In genomic region chr16:71287903-71288302, GRCh38 we compare ENCODE assay signal across 8 cellular contexts. TPM values are rescaled to one million over a fixed set of nuclear protein-coding genes. Genes with fewer than 3 reads are reported as not detected.
DNase-seq lines count a peak whose midpoint lies in the region; ATAC-seq and TF ChIP-seq lines count a peak whose summit lies in the region.

No MANE protein-coding gene starts in this region.

- peaks cover 12% of the 10 kb centered on the region for H3K27me3 Mint-ChIP-seq in activated T-cell treated with anti-CD3 and anti-CD28 coated beads, Interleukin-2, amount 50 U/mL, for 72 hours (ENCODE audit: low read depth)
- peaks cover 14% of the 10 kb centered on the region for H3K27me3 Mint-ChIP-seq in activated naive CD8-positive, alpha-beta T cell treated with anti-CD3 and anti-CD28 coated beads, Interleukin-2, amount 50 U/mL, for 24 hours

- H3K4me1 ChIP-seq in thoracic aorta (ENCODE audit: control insufficient read depth in 1 of 2, low read depth in 2 of 2) = peaks cover 7 to 9% of the 10 kb centered on the region in 2 donors
- H3K4me1 ChIP-seq in ascending aorta = no peaks in the 10 kb centered on the region

- intact Hi-C loops in ascending aorta (cut with DNase I) = loop anchor here (5.0 kb wide), 1 partner anchor 529 kb away; no protein-coding TSS in a partner anchor

- peaks cover 3 to 4% of the 10 kb centered on the region in 2 donors for H3K9me3 Mint-ChIP-seq in activated T-cell treated with anti-CD3 and anti-CD28 coated beads, Interleukin-2, amount 50 U/mL, for 72 hours
- H3K9me3 Mint-ChIP-seq in activated naive CD8-positive, alpha-beta T cell treated with anti-CD3 and anti-CD28 coated beads, Interleukin-2, amount 50 U/mL, for 24 hours = peaks cover 25% of the 10 kb centered on the region

- H3K4me3 ChIP-seq in kidney epithelial cell (ENCODE audit: low read depth, low read length) (peak overlapping the region; percentile 71), thoracic aorta (peak overlapping the region; percentile 95), ascending aorta (peak overlapping the region in 1 of 2 donors; percentile 76)

- no peaks in the 10 kb centered on the region for H3K27me3 ChIP-seq in kidney epithelial cell (ENCODE audit: control insufficient read depth, insufficient read depth, low read length)
- H3K27me3 ChIP-seq in thoracic aorta (replicated peaks; ENCODE audit: insufficient read depth) = no peaks in the 10 kb centered on the region
- H3K27me3 ChIP-seq in ascending aorta = no peaks in the 10 kb centered on the region

- H3K27ac ChIP-seq in thoracic aorta = no peak overlapping the region
- H3K27ac ChIP-seq in ascending aorta = no peak overlapping the region

- H3K27ac Mint-ChIP-seq in activated T-cell treated with anti-CD3 and anti-CD28 coated beads, Interleukin-2, amount 50 U/mL, for 72 hours = peak overlapping the region; percentile 85
- peak overlapping the region; percentile 73 for H3K27ac Mint-ChIP-seq in activated naive CD8-positive, alpha-beta T cell treated with anti-CD3 and anti-CD28 coated beads, Interleukin-2, amount 50 U/mL, for 24 hours

- H3K9me3 ChIP-seq in thoracic aorta (no peaks in the 10 kb centered on the region), ascending aorta (peaks cover 0 to 7% of the 10 kb centered on the region in 2 donors)

- H3K4me3 Mint-ChIP-seq in activated T-cell treated with anti-CD3 and anti-CD28 coated beads, Interleukin-2, amount 50 U/mL, for 72 hours = peak overlapping the region; percentile 89 to 90
- H3K4me3 Mint-ChIP-seq in activated naive CD8-positive, alpha-beta T cell treated with anti-CD3 and anti-CD28 coated beads, Interleukin-2, amount 50 U/mL, for 24 hours = peak overlapping the region; percentile 85

- peaks cover 15% of the 10 kb centered on the region for H3K4me1 Mint-ChIP-seq in activated T-cell treated with anti-CD3 and anti-CD28 coated beads, Interleukin-2, amount 50 U/mL, for 72 hours (ENCODE audit: low read depth)
- H3K4me1 Mint-ChIP-seq in activated naive CD8-positive, alpha-beta T cell treated with anti-CD3 and anti-CD28 coated beads, Interleukin-2, amount 50 U/mL, for 24 hours = peaks cover 17% of the 10 kb centered on the region

- no peak for ATAC-seq in activated T-cell treated with anti-CD3 and anti-CD28 coated beads, Interleukin-2, amount 50 U/mL, for 72 hours (replicated peaks in 1 of 2)
- ATAC-seq in activated naive CD8-positive, alpha-beta T cell treated with anti-CD3 and anti-CD28 coated beads, Interleukin-2, amount 50 U/mL, for 24 hours = no peak
- ATAC-seq in thoracic aorta (ENCODE audit: insufficient number of reproducible peaks, low FRiP score, low read depth) (no peak), HG03439 (IDR thresholded peaks at IDR 0.05; ENCODE audit: unreplicated experiment) (no peak), GM19328 (IDR thresholded peaks at IDR 0.05; ENCODE audit: unreplicated experiment) (no peak)

- no peak for DNase-seq in activated T-cell treated with anti-CD3 and anti-CD28 coated beads, Interleukin-2, amount 50 U/mL, for 72 hours
- DNase-seq in activated T-cell treated with anti-CD3 and anti-CD28 coated beads for 4 hours (no peak), kidney epithelial cell (ENCODE audit: low read depth) (peak; percentile 14), thoracic aorta (ENCODE audit: low spot score) (no peak), ascending aorta (ENCODE audit: low spot score in 2 of 2) (no peak)
- DNase-seq in activated naive CD8-positive, alpha-beta T cell treated with anti-CD3 and anti-CD28 coated beads, Interleukin-2, amount 50 U/mL, for 24 hours = no peak

- TF ChIP-seq CTCF in kidney epithelial cell (IDR thresholded peaks at IDR 0.05; ENCODE audit: insufficient read depth, low read length, poor library complexity, severe bottlenecking) (no peak), thoracic aorta (IDR thresholded peaks at IDR 0.05) (no peak), ascending aorta (IDR thresholded peaks at IDR 0.05) (no peak)

- H3K36me3 Mint-ChIP-seq in activated T-cell treated with anti-CD3 and anti-CD28 coated beads, Interleukin-2, amount 50 U/mL, for 72 hours (ENCODE audit: insufficient read depth in 2 of 2) = peaks cover 22 to 44% of the 10 kb centered on the region in 2 donors
- H3K36me3 Mint-ChIP-seq in activated naive CD8-positive, alpha-beta T cell treated with anti-CD3 and anti-CD28 coated beads, Interleukin-2, amount 50 U/mL, for 24 hours (ENCODE audit: low read depth) = peaks cover 57% of the 10 kb centered on the region

- H3K36me3 ChIP-seq in kidney epithelial cell (ENCODE audit: control insufficient read depth, insufficient read depth, low read length) (no peaks in the 10 kb centered on the region), thoracic aorta (peaks cover 26% of the 10 kb centered on the region), ascending aorta (peaks cover 17 to 28% of the 10 kb centered on the region in 2 donors)

RNA-seq across cellular contexts. Expression of gene CMTR2, which starts 1.3 kb away (rescaled TPM):
- 10 to 100 TPM; 21.8 to 26.7 TPM for total RNA-seq in activated T-cell treated with anti-CD3 and anti-CD28 coated beads, Interleukin-2, amount 50 U/mL, for 72 hours
- 30.9 and 36.9 TPM in 2 replicates for total RNA-seq in kidney epithelial cell
- 10 to 100 TPM; 14.6 to 15.9 TPM for total RNA-seq in thoracic aorta
- 23.1 TPM for total RNA-seq in ascending aorta

RNA-seq across cellular contexts. Expression of gene HYDIN, which starts 57.4 kb away (rescaled TPM):
- 1 to 10 TPM in 1 of 2 donors, under 1 TPM in 1; 0.30 to 1.2 TPM for total RNA-seq in activated T-cell treated with anti-CD3 and anti-CD28 coated beads, Interleukin-2, amount 50 U/mL, for 72 hours
- total RNA-seq in kidney epithelial cell (4.0 and 7.3 TPM in 2 replicates), thoracic aorta (1 to 10 TPM; 4.3 to 5.4 TPM), ascending aorta (1.2 TPM)
